ENCODE assay signal across 16 cellular contexts in genomic region chr13:75271851-75272250, GRCh38.
"Had no signal": no experiment of that assay in that cellular context is flagged by ENCODE, and none has a peak within 500 bp of the region (broad histone marks: within the 10 kb centered on the region; RNA-seq: fewer than 3 reads in every experiment).

No MANE protein-coding gene starts in this region.

- H3K4me3 ChIP-seq: ascending aorta, coronary artery, esophagus muscularis mucosa, neural progenitor cell, psoas muscle, right lobe of liver had no signal

- H3K27me3 ChIP-seq: ascending aorta, esophagus muscularis mucosa, neural progenitor cell, right lobe of liver had no signal

- H3K27me3 Mint-ChIP-seq: T-cell had no signal

- H3K36me3 Mint-ChIP-seq: neural progenitor cell, T-cell had no signal

- H3K36me3 ChIP-seq: ascending aorta, esophagus muscularis mucosa, neural progenitor cell, right lobe of liver had no signal

- ATAC-seq: activated CD4-positive, CD25-positive, alpha-beta regulatory T cell treated with anti-CD3 and anti-CD28 coated beads, Interleukin-2, amount 50 U/mL, for 24 hours; activated T-helper 17 cell treated with anti-CD3 and anti-CD28 coated beads, Interleukin-2, amount 50 U/mL, for 72 hours; left lobe of liver; psoas muscle; right lobe of liver; stimulated activated naive CD8-positive, alpha-beta T cell treated with anti-CD3 and anti-CD28 coated beads, Interleukin-15, Interleukin-2, amounts not matched to agents 100 U/mL and 50 U/mL, for 24 hours; T-cell had no signal

- H3K27ac ChIP-seq: ascending aorta, coronary artery, esophagus muscularis mucosa, neural progenitor cell, psoas muscle, right lobe of liver had no signal

- H3K4me2 ChIP-seq: neural progenitor cell had no signal

- H3K9ac ChIP-seq: neural progenitor cell had no signal

- H2AFZ ChIP-seq: neural progenitor cell had no signal

- H3K4me3 Mint-ChIP-seq: activated T-helper 17 cell treated with anti-CD3 and anti-CD28 coated beads, Interleukin-2, amount 50 U/mL, for 72 hours; neural progenitor cell; T-cell had no signal

- DNase-seq: activated CD4-positive, alpha-beta T cell treated with anti-CD3 and anti-CD28 coated beads, Interleukin-2, amount 50 U/mL, for 1 hour; activated naive CD4-positive, alpha-beta T cell treated with Interleukin-2 at 50 U/mL for 16 hours; activated T-cell treated with anti-CD3 and anti-CD28 coated beads for 4 hours; psoas muscle; right lobe of liver; stimulated activated naive CD8-positive, alpha-beta T cell treated with anti-CD3 and anti-CD28 coated beads, Interleukin-15, Interleukin-2, amounts not matched to agents 100 U/mL and 50 U/mL, for 24 hours; T-cell; T-helper 9 cell; trophoblast cell had no signal

- H3K4me1 Mint-ChIP-seq: activated T-helper 17 cell treated with anti-CD3 and anti-CD28 coated beads, Interleukin-2, amount 50 U/mL, for 72 hours; neural progenitor cell; T-cell had no signal

- H3K9me3 ChIP-seq: ascending aorta, psoas muscle, right lobe of liver had no signal

- H3K4me1 ChIP-seq: ascending aorta, esophagus muscularis mucosa, neural progenitor cell, psoas muscle, right lobe of liver had no signal

- H3K27ac Mint-ChIP-seq: activated T-helper 17 cell treated with anti-CD3 and anti-CD28 coated beads, Interleukin-2, amount 50 U/mL, for 72 hours; neural progenitor cell; T-cell had no signal
